ENCODE assay signal across 31 cellular contexts in the genomic region with DNA sequence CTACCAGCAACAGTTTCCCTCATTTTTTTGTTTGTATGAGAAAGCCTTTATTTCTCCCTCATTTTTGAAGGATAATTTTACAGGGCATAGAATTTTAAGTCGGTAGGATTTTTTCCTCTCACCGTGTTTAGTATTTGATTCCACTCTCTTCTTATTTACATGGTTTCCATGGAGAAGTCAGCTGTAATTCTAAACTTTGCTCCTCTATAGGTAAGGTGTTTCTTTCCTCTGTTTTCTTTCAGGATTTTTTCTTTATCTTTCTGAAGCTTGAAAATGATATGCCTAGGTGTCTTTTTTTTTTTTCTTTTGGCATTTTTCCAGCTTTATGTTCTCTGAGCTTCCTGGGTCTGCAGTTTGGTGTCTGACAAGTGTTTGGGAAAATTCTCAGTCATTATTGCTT.
"Had no signal": no experiment of that assay in that cellular context is flagged by ENCODE, and none has a peak within 500 bp of the region (broad histone marks: within the 10 kb centered on the region; RNA-seq: fewer than 3 reads in every experiment).

No MANE protein-coding gene starts in this region.

- H3K27me3 Mint-ChIP-seq: stimulated activated naive CD8-positive, alpha-beta T cell treated with anti-CD3 and anti-CD28 coated beads, Interleukin-15, amount 100 ng/mL, for 72 hours had no signal

- H3K36me3 ChIP-seq: neural progenitor cell, ovary, spleen, suprapubic skin, tibial artery, transverse colon, upper lobe of right lung, uterus had no signal

- H3K9me3 ChIP-seq: ovary, psoas muscle, suprapubic skin, testis, tibial artery, upper lobe of right lung, uterus had no signal

- H3K4me3 ChIP-seq: neural progenitor cell, ovary, psoas muscle, skin epidermis, smooth muscle cell, spleen, suprapubic skin, testis, tibial artery, transverse colon, upper lobe of right lung, uterus had no signal

- H3K27ac Mint-ChIP-seq: natural killer cell; nephron; neural progenitor cell; progenitor cell of endocrine pancreas; stimulated activated memory B cell treated with anti-CD40 and anti-IgM and Interleukin-4, amounts not matched to agents 10 μg/mL and 1 μg/mL and 100 μg/mL, for 72 hours; stimulated activated naive CD8-positive, alpha-beta T cell treated with anti-CD3 and anti-CD28 coated beads, Interleukin-15, amount 100 ng/mL, for 72 hours; type B pancreatic cell had no signal

- H3K4me3 Mint-ChIP-seq: natural killer cell; nephron; neural progenitor cell; stimulated activated memory B cell treated with anti-CD40 and anti-IgM and Interleukin-4, amounts not matched to agents 10 μg/mL and 1 μg/mL and 100 μg/mL, for 72 hours; stimulated activated naive CD8-positive, alpha-beta T cell treated with anti-CD3 and anti-CD28 coated beads, Interleukin-15, amount 100 ng/mL, for 72 hours; type B pancreatic cell had no signal

- ATAC-seq: natural killer cell; psoas muscle; right cardiac atrium; sciatic nerve; stimulated activated memory B cell treated with anti-CD40 and anti-IgM and Interleukin-4, amounts not matched to agents 10 μg/mL and 1 μg/mL and 100 μg/mL, for 72 hours; stimulated activated naive CD8-positive, alpha-beta T cell treated with anti-CD3 and anti-CD28 coated beads, Interleukin-15, amount 100 ng/mL, for 72 hours; stimulated activated naive CD8-positive, alpha-beta T cell treated with anti-CD3 and anti-CD28 coated beads, Interleukin-15, Interleukin-2, amounts not matched to agents 100 U/mL and 50 U/mL, for 24 hours; upper lobe of right lung had no signal

- H3K9me3 Mint-ChIP-seq: natural killer cell; stimulated activated memory B cell treated with anti-CD40 and anti-IgM and Interleukin-4, amounts not matched to agents 10 μg/mL and 1 μg/mL and 100 μg/mL, for 72 hours had no signal

- H3K4me2 ChIP-seq: neural progenitor cell, smooth muscle cell had no signal

- H3K27ac ChIP-seq: neural progenitor cell, ovary, parathyroid adenoma, psoas muscle, skin epidermis, spleen, suprapubic skin, testis, tibial artery, transverse colon, upper lobe of right lung, uterus had no signal

- H3K4me1 ChIP-seq: neural progenitor cell, parathyroid adenoma, psoas muscle, testis, transverse colon, upper lobe of right lung, uterus had no signal

- H3K79me2 ChIP-seq: parathyroid adenoma had no signal

- DNase-seq: natural killer cell; occipital lobe; ovary; posterior cingulate gyrus; psoas muscle; right cardiac atrium; spleen; stimulated activated CD4-positive, alpha-beta T cell treated with anti-CD3 and anti-CD28 coated beads, Interleukin-12 subunit alpha, Interleukin-12 subunit beta, amount 100 ng/mL, for 4 hours; stimulated activated CD4-positive, alpha-beta T cell treated with anti-CD3 and anti-CD28 coated beads, Interleukin-1b, Interleukin-23, amount 100 ng/mL, for 48 hours; stimulated activated CD4-positive, alpha-beta T cell treated with anti-CD3 and anti-CD28 coated beads, Interleukin-4, amount 100 ng/mL, for 1 hour; stimulated activated CD4-positive, alpha-beta T cell treated with anti-CD3 and anti-CD28 coated beads, Interleukin-4, amount 100 ng/mL, for 4 hours; stimulated activated CD8-positive, alpha-beta memory T cell treated with anti-CD3 and anti-CD28 coated beads, Interleukin-4, amount 100 ng/mL, for 48 hours; stimulated activated naive CD4-positive, alpha-beta T cell; stimulated activated naive CD8-positive, alpha-beta T cell treated with anti-CD3 and anti-CD28 coated beads, Interleukin-15, amount 100 ng/mL, for 72 hours; stimulated activated naive CD8-positive, alpha-beta T cell treated with anti-CD3 and anti-CD28 coated beads, Interleukin-15, Interleukin-2, amounts not matched to agents 100 U/mL and 50 U/mL, for 24 hours; substantia nigra; testis; tibial artery; transverse colon; upper lobe of right lung; uterus had no signal

- H3K4me1 Mint-ChIP-seq: nephron had no signal

- H2AFZ ChIP-seq: neural progenitor cell, parathyroid adenoma had no signal

- H3K27me3 ChIP-seq: neural progenitor cell, ovary, spleen, suprapubic skin, testis, tibial artery, transverse colon, upper lobe of right lung, uterus had no signal

- H3K9ac ChIP-seq: neural progenitor cell, parathyroid adenoma had no signal

- H3K36me3 Mint-ChIP-seq: neural progenitor cell, type B pancreatic cell had no signal
